8 cellular contexts compared by ENCODE assay signal in the genomic region with DNA sequence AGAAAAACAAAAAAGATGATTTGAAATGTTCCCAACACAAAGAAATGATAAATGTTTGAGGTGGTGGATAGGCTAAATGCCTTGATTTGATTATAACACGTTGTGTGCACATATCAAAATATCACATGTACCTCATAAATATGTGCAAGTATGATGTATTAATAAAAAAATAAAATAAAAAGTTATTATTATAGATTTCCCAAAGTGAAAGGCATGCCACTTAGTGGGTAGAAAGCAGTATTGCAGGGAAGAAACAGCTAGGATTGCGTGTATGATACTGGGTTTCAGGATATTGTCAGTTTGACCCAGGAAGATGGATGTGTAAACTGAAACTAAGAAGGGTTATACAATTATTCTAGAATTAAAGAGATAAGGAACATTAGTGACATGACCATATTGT. TPM values are rescaled to one million over a fixed set of nuclear protein-coding genes. Genes with fewer than 3 reads are reported as not detected.
DNase-seq lines count a peak whose midpoint lies in the region; ATAC-seq, FAIRE-seq and TF ChIP-seq lines count a peak whose summit lies in the region.

No MANE protein-coding gene starts in this region.

- TF ChIP-seq CTCF in keratinocyte (optimal IDR thresholded peaks at IDR 0.05 in 1 of 3, IDR thresholded peaks at IDR 0.05 in 1 of 3, conservative IDR thresholded peaks at IDR 0.05 in 1 of 3; ENCODE audit: extremely low read depth in 1 of 3, insufficient read depth in 2 of 3, low read length in 3 of 3) = peak in 2 of 3 experiments; percentile 43 to 45

- H3K9ac ChIP-seq in GM23248 (no peak overlapping the region), adipocyte (ENCODE audit: low read length) (no peak overlapping the region), keratinocyte (ENCODE audit: control insufficient read depth, extremely low read depth, insufficient read depth, low read length) (no peak overlapping the region)

- FAIRE-seq in keratinocyte (lab: Jason Lieb, UNC) = no peak

- DNase-seq in AML-193 (lab: John Stamatoyannopoulos, UW) (peak; percentile 8 to 10), GM23248 (peak; percentile 48), adipocyte (ENCODE audit: low read depth) (peak; percentile 59), keratinocyte (ENCODE audit: low read depth, low spot score) (no peak), T-helper 17 cell (no peak), HK-2 (ENCODE audit: unreplicated experiment) (no peak)

- H4K20me1 ChIP-seq in GM23248 (ENCODE audit: insufficient read depth) = no peaks in the 10 kb centered on the region
- H4K20me1 ChIP-seq in keratinocyte (ENCODE audit: control insufficient read depth, extremely low read depth, insufficient read depth, low read length) = no peaks in the 10 kb centered on the region

- H3K36me3 Mint-ChIP-seq in T-helper 17 cell (ENCODE audit: low read depth) = peaks cover 5% of the 10 kb centered on the region

- WGBS in GM23248 (ENCODE audit: low coverage in 1 of 2, low lambda C conversion rate in 2 of 2, missing lambda C conversion rate in 2 of 2), 2 experiments = 44 to 47% methylated on average over 2 of the region's 2 CpGs

- H3K4me1 ChIP-seq in GM23248 (ENCODE audit: insufficient read depth) (no peaks in the 10 kb centered on the region; the same call in 1 of the 2 replicates), adipocyte (ENCODE audit: control insufficient read depth, insufficient read depth, low read length) (peaks cover 11% of the 10 kb centered on the region), keratinocyte (ENCODE audit: control insufficient read depth, extremely low read depth, insufficient read depth, low read length) (peaks cover 14% of the 10 kb centered on the region)

- H3K27me3 ChIP-seq in GM23248 (replicated peaks; ENCODE audit: insufficient read depth) (peaks cover 9% of the 10 kb centered on the region; the same call in 1 of the 2 replicates), adipocyte (replicated peaks; ENCODE audit: control insufficient read depth, insufficient read depth, low read length) (peaks cover 3% of the 10 kb centered on the region), keratinocyte (ENCODE audit: control insufficient read depth, extremely low read depth, insufficient read depth, low read length) (peaks cover 2% of the 10 kb centered on the region)

- dilution Hi-C loops in keratinocyte (cut with MboI; ENCODE audit: extremely low pct_ligation_motif_present, low sequenced_read_pairs) = no loop called here

- H3K9me1 ChIP-seq in keratinocyte (ENCODE audit: control insufficient read depth, extremely low read depth, insufficient read depth, low read length) = no peaks in the 10 kb centered on the region

- no peaks in the 10 kb centered on the region for H3K9me2 ChIP-seq in GM23248 (ENCODE audit: insufficient read depth)

- H3K27me3 Mint-ChIP-seq in T-helper 17 cell = peaks cover 50% of the 10 kb centered on the region

- ATAC-seq in GM19035 (IDR thresholded peaks at IDR 0.05; ENCODE audit: unreplicated experiment) (no peak), T-helper 17 cell (no peak)
- no peak for ATAC-seq in activated CD4-positive, CD25-positive, alpha-beta regulatory T cell treated with anti-CD3 and anti-CD28 coated beads, Interleukin-2, amount 50 U/mL, for 24 hours

- H3K79me2 ChIP-seq in GM23248 (ENCODE audit: insufficient read depth) (no peaks in the 10 kb centered on the region), keratinocyte (ENCODE audit: control insufficient read depth, insufficient read depth, low read length) (peaks cover 2% of the 10 kb centered on the region)

- H3K4me2 ChIP-seq in GM23248 (ENCODE audit: unreplicated experiment) (no peak overlapping the region), keratinocyte (ENCODE audit: control insufficient read depth, extremely low read depth, insufficient read depth, low read depth, low read length) (no peak overlapping the region)

- H3K27ac Mint-ChIP-seq in T-helper 17 cell = no peak overlapping the region

- peaks cover 14% of the 10 kb centered on the region for H3K4me1 Mint-ChIP-seq in T-helper 17 cell

- H3K4me3 Mint-ChIP-seq in T-helper 17 cell = no peak overlapping the region

- H3K36me3 ChIP-seq in GM23248 (ENCODE audit: low read depth) = no peaks in the 10 kb centered on the region
- no peaks in the 10 kb centered on the region for H3K36me3 ChIP-seq in adipocyte (ENCODE audit: control insufficient read depth, insufficient read depth, low read length, severe bottlenecking)
- H3K36me3 ChIP-seq in keratinocyte (ENCODE audit: control insufficient read depth in 2 of 2, extremely low read depth in 1 of 2, insufficient read depth in 2 of 2, low read length in 2 of 2) = no peaks in the 10 kb centered on the region

- H2AFZ ChIP-seq in GM23248 (no peak overlapping the region), keratinocyte (ENCODE audit: control insufficient read depth, low read length) (no peak overlapping the region)

- H3F3A ChIP-seq in GM23248 (ENCODE audit: insufficient read depth) = peaks cover 5% of the 10 kb centered on the region; the same call in 1 of the 2 replicates

- no peak overlapping the region for H3K4me3 ChIP-seq in GM23248
- H3K4me3 ChIP-seq in adipocyte (ENCODE audit: low read length) = no peak overlapping the region
- no peak overlapping the region for H3K4me3 ChIP-seq in keratinocyte (ENCODE audit: control insufficient read depth in 2 of 3, extremely low read depth in 1 of 3, insufficient read depth in 2 of 3, low read depth in 1 of 3, low read length in 3 of 3)

- H3K27ac ChIP-seq in GM23248 (no peak overlapping the region), keratinocyte (ENCODE audit: control insufficient read depth, insufficient read depth, low read length) (no peak overlapping the region)

- in situ Hi-C loops in GM23248 (cut with MboI) = no loop called here

- H3K9me3 ChIP-seq in GM23248 (ENCODE audit: low read depth) = no peaks in the 10 kb centered on the region
- H3K9me3 ChIP-seq in adipocyte (ENCODE audit: control insufficient read depth, low read length) = no peaks in the 10 kb centered on the region
- H3K9me3 ChIP-seq in keratinocyte (ENCODE audit: control insufficient read depth, low read depth, low read length) = no peaks in the 10 kb centered on the region
- no peaks in the 10 kb centered on the region for H3K9me3 ChIP-seq in T-helper 17 cell (ENCODE audit: control insufficient read depth, low read length, poor library complexity, severe bottlenecking)

RNA-seq across cellular contexts. Expression of a gene that starts 3.6 kb away (rescaled TPM):
- 9.1 and 10.0 TPM in 2 replicates for total RNA-seq in GM23248 (2014; rRNA removed; shearing (Covaris generic))
- polyA plus RNA-seq in GM23248 (2016; fragmentation: Nextera tagmentation; extraction: Ambion mirVana) (6.2 and 7.3 TPM in 2 replicates), keratinocyte (7.7 to 9.8 TPM (median 7.9 TPM) in 3 replicates)
- polyA plus RNA-seq in keratinocyte (2011; ENCODE audit: low read depth) = 9.1 TPM
- polyA plus RNA-seq in keratinocyte (2011; cell fraction: cytosol; rRNA removed) = 4.6 and 7.1 TPM in 2 replicates
- polyA plus RNA-seq in keratinocyte (2011; cell fraction: nucleus; rRNA removed) = 6.1 and 7.8 TPM in 2 replicates
- polyA plus RNA-seq in keratinocyte (2012; ENCODE audit: low replicate concordance) = 5.1 and 16.7 TPM in 2 replicates
- 1.2 to 8.9 TPM (median 8.1 TPM) in 3 replicates for polyA minus RNA-seq in keratinocyte
- 11.7 TPM for polyA minus RNA-seq in keratinocyte (2011; cell fraction: cytosol; rRNA and poly(A)+ RNA removed)
- 3.8 and 5.0 TPM in 2 replicates for polyA minus RNA-seq in keratinocyte (2011; cell fraction: nucleus; rRNA and poly(A)+ RNA removed)
- total RNA-seq in T-helper 17 cell = 1 to 10 TPM; 5.9 to 9.4 TPM

RNA-seq across cellular contexts. Expression of a gene that starts 28.5 kb away (rescaled TPM):
- total RNA-seq in GM23248 (2014; rRNA removed; shearing (Covaris generic)) = not detected in 2 replicates
- polyA plus RNA-seq in GM23248 (2016; fragmentation: Nextera tagmentation; extraction: Ambion mirVana) (not detected in 2 replicates), keratinocyte (0.10 to 0.30 TPM in 2 of 3 replicates, not detected in the other)
- polyA plus RNA-seq in keratinocyte (2011; ENCODE audit: low read depth) = not detected
- not detected in 2 replicates for polyA plus RNA-seq in keratinocyte (2011; cell fraction: cytosol; rRNA removed)
- 0.53 and 0.84 TPM in 2 replicates for polyA plus RNA-seq in keratinocyte (2011; cell fraction: nucleus; rRNA removed)
- not detected in 2 replicates for polyA plus RNA-seq in keratinocyte (2012; ENCODE audit: low replicate concordance)
- not detected in 3 replicates for polyA minus RNA-seq in keratinocyte
- not detected for polyA minus RNA-seq in keratinocyte (2011; cell fraction: cytosol; rRNA and poly(A)+ RNA removed)
- not detected in 2 replicates for polyA minus RNA-seq in keratinocyte (2011; cell fraction: nucleus; rRNA and poly(A)+ RNA removed)
- total RNA-seq in T-helper 17 cell = not detected

Comparison
In these comparisons a context has a peak if more than half of its experiments do, and no peak if none do; other contexts are left out.
1. DNase-seq: peak in AML-193 (2 of 2), GM23248 (single experiment) and adipocyte (single experiment); none in keratinocyte (single experiment), T-helper 17 cell (0 of 3) and HK-2 (single experiment).